In the genomic region with DNA sequence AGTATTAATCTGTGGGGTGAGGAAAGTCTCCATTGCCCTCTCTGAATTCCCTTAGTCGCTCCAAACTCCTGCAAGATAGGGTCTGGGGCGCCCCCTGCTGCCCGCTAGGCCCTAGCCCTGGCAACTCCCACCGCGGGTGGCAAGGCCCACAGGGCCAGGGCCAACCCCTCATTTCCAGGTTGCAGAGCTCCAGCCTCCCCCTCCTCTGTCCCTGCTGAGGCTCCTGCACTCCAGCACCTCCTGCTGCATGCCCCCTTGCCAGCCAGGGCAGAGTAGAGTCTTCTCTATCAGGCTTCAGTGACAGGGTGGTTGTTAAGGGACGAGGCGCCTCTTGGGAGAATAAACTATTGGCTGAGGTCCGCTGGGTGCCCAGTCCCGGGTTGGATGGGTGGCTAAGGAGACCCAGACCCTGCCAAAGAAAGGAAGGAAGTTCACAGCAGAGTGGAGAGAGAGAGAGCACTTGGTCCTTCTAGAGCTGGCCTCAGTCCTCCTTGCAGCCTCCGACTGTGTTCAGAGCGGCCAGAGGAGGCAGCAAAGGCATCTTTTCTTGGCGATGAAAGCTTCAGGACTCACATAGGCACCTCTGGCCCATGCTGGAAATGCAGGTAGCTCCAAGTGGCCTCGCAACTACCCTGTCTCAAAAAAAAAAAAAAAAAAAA, we compare ENCODE assay signal across 8 cellular contexts. TPM values are rescaled to one million over a fixed set of nuclear protein-coding genes. Genes with fewer than 3 reads are reported as not detected.
DNase-seq lines count a peak whose midpoint lies in the region; ATAC-seq and TF ChIP-seq lines count a peak whose summit lies in the region.

No MANE protein-coding gene starts in this region.

- intact Hi-C loops in left ventricle myocardium inferior (cut with micrococcal nuclease) = loop anchor here (5.0 kb wide), 1 partner anchor 285 kb away; no protein-coding TSS in a partner anchor
- intact Hi-C loops in uterus (cut with DNase I; ENCODE audit: low total_unique reads) = loop anchor here (5.0 kb wide), 1 partner anchor 285 kb away; no protein-coding TSS in a partner anchor

- H3K36me3 Mint-ChIP-seq in activated naive CD8-positive, alpha-beta T cell treated with anti-CD3 and anti-CD28 coated beads, Interleukin-2, amount 10 ng/mL, durations not matched to agents 7 days and 5 days = no peaks in the 10 kb centered on the region

- H3K4me3 ChIP-seq in Loucy (ENCODE audit: low read length, poor library complexity, severe bottlenecking) (peak overlapping the region; percentile 53), left ventricle myocardium inferior (peak overlapping the region; percentile 30), uterus (no peak overlapping the region)

- H3K36me3 ChIP-seq in Loucy (ENCODE audit: insufficient read depth, low read length) (no peaks in the 10 kb centered on the region), left ventricle myocardium inferior (no peaks in the 10 kb centered on the region), uterus (no peaks in the 10 kb centered on the region)

- POLR2A ChIA-PET in activated naive CD8-positive, alpha-beta T cell treated with anti-CD3 and anti-CD28 coated beads, Interleukin-2, amount 10 ng/mL, durations not matched to agents 7 days and 5 days (lab: Charles Lee) = interaction anchor here (0.5 to 2.0 kb wide), 11 partner anchors 7 to 361 kb away, joined by 3 to 7 read pairs (median 4); a partner anchor contains a TSS

- DNase-seq in ELF-1 (ENCODE audit: low read depth, low spot score) = peak; percentile 90
- peak; percentile 68 to 74 for DNase-seq in SW 1271 (lab: John Stamatoyannopoulos, UW)
- peak; percentile 91 for DNase-seq in activated naive CD8-positive, alpha-beta T cell treated with anti-CD3 and anti-CD28 coated beads, Interleukin-2, amount 10 ng/mL, durations not matched to agents 7 days and 5 days
- DNase-seq in left ventricle myocardium inferior = peak; percentile 84
- DNase-seq in pulmonary artery endothelial cell (ENCODE audit: low read depth, low spot score) = peak; percentile 48
- DNase-seq in uterus = peak; percentile 79 to 82

- peak overlapping the region; percentile 55 for H3K9ac ChIP-seq in Loucy (ENCODE audit: low read depth, low read length, poor library complexity, severe bottlenecking)

- no peaks in the 10 kb centered on the region for H3K9me3 ChIP-seq in Loucy (ENCODE audit: insufficient read depth, low read depth, low read length)
- H3K9me3 ChIP-seq in left ventricle myocardium inferior (replicated peaks) = no peaks in the 10 kb centered on the region
- H3K9me3 ChIP-seq in uterus = no peaks in the 10 kb centered on the region

- H3K27ac Mint-ChIP-seq in activated naive CD8-positive, alpha-beta T cell treated with anti-CD3 and anti-CD28 coated beads, Interleukin-2, amount 10 ng/mL, durations not matched to agents 7 days and 5 days = peak overlapping the region; percentile 70

- no peaks in the 10 kb centered on the region for H3K27me3 Mint-ChIP-seq in activated naive CD8-positive, alpha-beta T cell treated with anti-CD3 and anti-CD28 coated beads, Interleukin-2, amount 10 ng/mL, durations not matched to agents 7 days and 5 days

- H3K79me2 ChIP-seq in Loucy (ENCODE audit: insufficient read depth, low read length) = no peaks in the 10 kb centered on the region

- peak in 1 of 2 donors; percentile 25 for TF ChIP-seq POLR2A in uterus (IDR thresholded peaks at IDR 0.05)

- ATAC-seq in GM21825 (IDR thresholded peaks at IDR 0.05; ENCODE audit: unreplicated experiment) = peak; percentile 80
- peak; percentile 93 for ATAC-seq in activated naive CD8-positive, alpha-beta T cell treated with anti-CD3 and anti-CD28 coated beads, Interleukin-2, amount 10 ng/mL, durations not matched to agents 7 days and 5 days (ENCODE audit: low read depth)

- peak overlapping the region; percentile 74 for H3K4me2 ChIP-seq in Loucy (ENCODE audit: low read depth, low read length, poor library complexity, severe bottlenecking)

- H3K27me3 ChIP-seq in Loucy (ENCODE audit: insufficient read depth, low read length, poor library complexity, severe bottlenecking) (no peaks in the 10 kb centered on the region), left ventricle myocardium inferior (ENCODE audit: low read depth) (no peaks in the 10 kb centered on the region), uterus (no peaks in the 10 kb centered on the region)

- no peak overlapping the region for H3K4me3 Mint-ChIP-seq in activated naive CD8-positive, alpha-beta T cell treated with anti-CD3 and anti-CD28 coated beads, Interleukin-2, amount 10 ng/mL, durations not matched to agents 7 days and 5 days

- peaks cover 3% of the 10 kb centered on the region; the same call in 1 of the 2 replicates for H3F3A ChIP-seq in Loucy (ENCODE audit: low read depth)

- H4K20me1 ChIP-seq in Loucy (ENCODE audit: insufficient read depth, low read length, poor library complexity, severe bottlenecking) = no peaks in the 10 kb centered on the region

- H3K27ac ChIP-seq in left ventricle myocardium inferior (replicated peaks) (peak overlapping the region; percentile 1), uterus (peak overlapping the region in 1 of 2 donors; percentile 17)

- H3K4me1 Mint-ChIP-seq in activated naive CD8-positive, alpha-beta T cell treated with anti-CD3 and anti-CD28 coated beads, Interleukin-2, amount 10 ng/mL, durations not matched to agents 7 days and 5 days = peaks cover 15% of the 10 kb centered on the region

- H2AFZ ChIP-seq in Loucy (ENCODE audit: low read length) = peak overlapping the region; percentile 98

- no peaks in the 10 kb centered on the region for H3K9me3 Mint-ChIP-seq in activated naive CD8-positive, alpha-beta T cell treated with anti-CD3 and anti-CD28 coated beads, Interleukin-2, amount 10 ng/mL, durations not matched to agents 7 days and 5 days

- peaks cover 4% of the 10 kb centered on the region for H3K4me1 ChIP-seq in Loucy (ENCODE audit: insufficient read depth, low read length, poor library complexity, severe bottlenecking)
- H3K4me1 ChIP-seq in left ventricle myocardium inferior = peaks cover 32% of the 10 kb centered on the region
- H3K4me1 ChIP-seq in uterus = no peaks in the 10 kb centered on the region

- H3K9me2 ChIP-seq in Loucy (replicated peaks; ENCODE audit: low read depth, low read length) = no peaks in the 10 kb centered on the region

- TF ChIP-seq CTCF in Loucy (conservative IDR thresholded peaks at IDR 0.05; ENCODE audit: low read length) (peak; percentile 68), left ventricle myocardium inferior (IDR thresholded peaks at IDR 0.05; ENCODE audit: borderline replicate concordance) (peak; percentile 87), uterus (IDR thresholded peaks at IDR 0.05) (peak; percentile 77 to 81 (median 80))

RNA-seq across cellular contexts. Expression of a gene that starts 45.6 kb away (rescaled TPM):
- total RNA-seq in activated naive CD8-positive, alpha-beta T cell treated with anti-CD3 and anti-CD28 coated beads, Interleukin-2, amount 10 ng/mL, durations not matched to agents 7 days and 5 days = 10 to 100 TPM; 42.8 to 48.2 TPM
- total RNA-seq in left ventricle myocardium inferior (93.5 TPM), pulmonary artery endothelial cell (50.6 and 103 TPM in 2 replicates), uterus (100 to 1,000 TPM in 1 of 4 donors, 10 to 100 TPM in 3; 38.0 to 612 (median 81.9) TPM)

Comparison
In these comparisons a context has a peak if more than half of its experiments do, and no peak if none do; other contexts are left out.
1. H3K4me3 ChIP-seq: peak in Loucy (single experiment) and left ventricle myocardium inferior (single experiment); none in uterus (0 of 2).
2. Peak in every context shown above with its lines, with median percentiles within 50 percentile points of each other: DNase-seq and CTCF ChIP-seq.